8 cellular contexts compared by ENCODE assay signal in genomic region chr1:227316941-227317540, GRCh38. TPM values are rescaled to one million over a fixed set of nuclear protein-coding genes. Genes with fewer than 3 reads are reported as not detected.
DNase-seq lines count a peak whose midpoint lies in the region; ATAC-seq and TF ChIP-seq lines count a peak whose summit lies in the region.

No MANE protein-coding gene starts in this region.

- no peak for TF ChIP-seq CTCF in HCT116 (IDR thresholded peaks at IDR 0.05 in 2 of 3, conservative IDR thresholded peaks at IDR 0.05 in 1 of 3; ENCODE audit: borderline replicate concordance in 1 of 3, insufficient read depth in 1 of 3, low read depth in 2 of 3, low read length in 2 of 3)
- TF ChIP-seq CTCF in spleen (IDR thresholded peaks at IDR 0.05 in 8 of 11, conservative IDR thresholded peaks at IDR 0.05 in 3 of 11), result no peak

- H3K4me1 Mint-ChIP-seq in activated naive CD8-positive, alpha-beta T cell treated with anti-CD3 and anti-CD28 coated beads for 36 hours, result peaks cover 8% of the 10 kb centered on the region

- intact Hi-C loops in HCT116 (cut with micrococcal nuclease), result loop anchor here (5.0 kb wide), 4 partner anchors 40 to 115 kb away; no protein-coding TSS in a partner anchor
- intact Hi-C loops in spleen (cut with DNase I; ENCODE audit: low total_unique reads), result no loop called here

- TSS peak; percentile 57 for BruUV-seq in HCT116 (replicated peaks; lab: Mats Ljungman, UMichigan)

- peaks cover 4% of the 10 kb centered on the region; the same call in 1 of the 2 replicates for H4K20me1 ChIP-seq in HCT116 (ENCODE audit: insufficient read depth)

- H3K9me3 Mint-ChIP-seq in activated naive CD8-positive, alpha-beta T cell treated with anti-CD3 and anti-CD28 coated beads for 36 hours, result no peaks in the 10 kb centered on the region

- TF ChIP-seq POLR2A in HCT116 (IDR thresholded peaks at IDR 0.05; ENCODE audit: borderline replicate concordance, extremely low read depth, insufficient read depth, insufficient read length), result no peak
- no peak for TF ChIP-seq POLR2A in spleen (IDR thresholded peaks at IDR 0.05)

- WGBS in spleen, 5 donors, result 25 to 31% (median 29%) methylated on average over 8 of the region's 8 CpGs

- H3K4me3 ChIP-seq in HCT116 (replicated peaks in 1 of 2; ENCODE audit: low read depth in 1 of 2, low read length in 2 of 2) (peak overlapping the region; percentile 75), iPS-18a (ENCODE audit: low read length) (peak overlapping the region; percentile 74), spleen (peak overlapping the region; percentile 50 to 83 (median 63))

- ATAC-seq in HCT116 (no peak), HG03039 (IDR thresholded peaks at IDR 0.05; ENCODE audit: unreplicated experiment) (no peak)

- H3K27me3 ChIP-seq in HCT116 (ENCODE audit: insufficient read depth, low read length) (no peaks in the 10 kb centered on the region), iPS-18a (ENCODE audit: control insufficient read depth, insufficient read depth, low read length) (no peaks in the 10 kb centered on the region), spleen (replicated peaks in 1 of 7) (peaks cover 0 to 59% (median 23%) of the 10 kb centered on the region in 7 donors)

- H3K27me3 Mint-ChIP-seq in activated naive CD8-positive, alpha-beta T cell treated with anti-CD3 and anti-CD28 coated beads for 36 hours, result peaks cover 74% of the 10 kb centered on the region

- H3K36me3 ChIP-seq in HCT116 (ENCODE audit: control insufficient read depth in 1 of 2, insufficient read depth in 2 of 2, low read length in 2 of 2) (no peaks in the 10 kb centered on the region), iPS-18a (ENCODE audit: control insufficient read depth, low read depth, low read length) (no peaks in the 10 kb centered on the region), spleen (no peaks in the 10 kb centered on the region)

- no peaks in the 10 kb centered on the region for H3K36me3 Mint-ChIP-seq in activated naive CD8-positive, alpha-beta T cell treated with anti-CD3 and anti-CD28 coated beads for 36 hours

- peak overlapping the region; percentile 78 for H3K4me3 Mint-ChIP-seq in activated naive CD8-positive, alpha-beta T cell treated with anti-CD3 and anti-CD28 coated beads for 36 hours

- peak overlapping the region; percentile 88 for H3K4me2 ChIP-seq in HCT116 (ENCODE audit: low read length)

- POLR2A ChIA-PET in HCT116 (lab: Charles Lee), result no interaction called here

- H3K9ac ChIP-seq in HCT116 (ENCODE audit: low read length) (peak overlapping the region; percentile 80), iPS-18a (ENCODE audit: low read length) (peak overlapping the region; percentile 92)

- RAD21 ChIA-PET in HCT116 (lab: Charles Lee; ENCODE audit: low non-redundant PET in 1 of 2, low total read pairs in 2 of 2, uncharacterized antibody in 2 of 2, unreplicated experiment in 2 of 2), result no interaction called here

- no peak overlapping the region for H2AFZ ChIP-seq in HCT116 (ENCODE audit: low read depth, low read length, poor library complexity, severe bottlenecking)

- no peaks in the 10 kb centered on the region for H3K9me2 ChIP-seq in HCT116 (ENCODE audit: insufficient read depth)

- CTCF ChIA-PET in HCT116 (lab: Charles Lee), result no interaction called here

- H3K9me3 ChIP-seq in HCT116 (ENCODE audit: control insufficient read depth in 1 of 2, insufficient read depth in 1 of 2, low read depth in 1 of 2, low read length in 2 of 2) (no peaks in the 10 kb centered on the region), iPS-18a (ENCODE audit: control insufficient read depth, low read depth, low read length) (no peaks in the 10 kb centered on the region), spleen (no peaks in the 10 kb centered on the region)

- TF ChIP-seq RAD21 in HCT116 (IDR thresholded peaks at IDR 0.05; ENCODE audit: low read depth), result no peak

- peak; percentile 29 for DNase-seq in AG08395 (ENCODE audit: low spot score)
- DNase-seq in HCT116 (ENCODE audit: low read depth, low spot score), result no peak
- no peak for DNase-seq in activated naive CD8-positive, alpha-beta T cell treated with anti-CD3 and anti-CD28 coated beads for 36 hours
- no peak for DNase-seq in spleen
- no peak for DNase-seq in NK-92 treated with Interleukin-12 subunit alpha and Interleukin-12 subunit beta, amount 100 ng/mL, for 24 hours (lab: John Stamatoyannopoulos, UW)
- DNase-seq in NCI-H446 treated with DMSO at 0.1 percent for 48 hours (lab: John Stamatoyannopoulos, UW), result no peak

- H3K4me1 ChIP-seq in HCT116 (ENCODE audit: control insufficient read depth in 1 of 2, insufficient read depth in 2 of 2, low read length in 2 of 2) (peaks cover 7 to 38% of the 10 kb centered on the region in 2 experiments), iPS-18a (ENCODE audit: control insufficient read depth, low read depth, low read length) (peaks cover 14% of the 10 kb centered on the region), spleen (peaks cover 0 to 29% (median 16%) of the 10 kb centered on the region in 6 donors)

- H3K79me2 ChIP-seq in HCT116 (ENCODE audit: insufficient read depth, low read length), result peaks cover 56% of the 10 kb centered on the region

- H3K27ac Mint-ChIP-seq in activated naive CD8-positive, alpha-beta T cell treated with anti-CD3 and anti-CD28 coated beads for 36 hours, result no peak overlapping the region

- H3K27ac ChIP-seq in HCT116 (ENCODE audit: low read depth, low read length), result peak overlapping the region; percentile 83; the same call in 1 of the 2 replicates
- no peak overlapping the region for H3K27ac ChIP-seq in iPS-18a (ENCODE audit: low read length)
- peak overlapping the region; percentile 19 to 93 (median 92) for H3K27ac ChIP-seq in spleen

TF ChIP-seq in HCT116, 20 proteins besides CTCF, POLR2A, EP300 and RAD21:
- no peak for TF ChIP-seq REST (IDR thresholded peaks at IDR 0.05; ENCODE audit: low read depth)

RNA-seq across cellular contexts. Expression of gene CDC42BPA, which starts 1.3 kb away (rescaled TPM):
- total RNA-seq in HCT116 (2021; ENCODE audit: unreplicated experiment) (44.0 TPM), spleen (10 to 100 TPM; 13.8 to 36.4 (median 29.5) TPM)
- 12.8 and 15.7 TPM in 2 replicates for polyA plus RNA-seq in HCT116 (2012)
- 1 to 10 TPM; 2.7 to 3.0 TPM for total RNA-seq in activated naive CD8-positive, alpha-beta T cell treated with anti-CD3 and anti-CD28 coated beads for 36 hours
- polyA plus RNA-seq in spleen, result 1 to 10 TPM; 1.1 to 3.6 (median 1.7) TPM
